ENCODE assay signal across 2 cellular contexts in genomic region chr6:37962481-37963077, GRCh38.
TF ChIP-seq lines count a peak whose summit lies in the region.

No MANE protein-coding gene starts in this region.

TF ChIP-seq in K562, 482 proteins besides CTCF, POLR2A, EP300 and RAD21:
- peak; percentile 68 for TF ChIP-seq NFYB (IDR thresholded peaks at IDR 0.05; ENCODE audit: extremely low read depth, insufficient read length)
- TF ChIP-seq CC2D1A (IDR thresholded peaks at IDR 0.05), result 0 out of 2 replicates have a peak, but pooled peaks have one; percentile 32
- TF ChIP-seq RBM25 (IDR thresholded peaks at IDR 0.05; ENCODE audit: low read depth, low read length, severe bottlenecking), result peak; percentile 34

TF ChIP-seq in HepG2, 621 proteins besides CTCF, POLR2A, EP300 and RAD21 (continued from another document):
- TF ChIP-seq NFYC (CRISPR knock-in tag; IDR thresholded peaks at IDR 0.05), result peak; percentile 46
